8 cellular contexts compared by ENCODE assay signal in genomic region chr12:69985656-69986055, GRCh38.
DNase-seq lines count a peak whose midpoint lies in the region; ATAC-seq, FAIRE-seq and TF ChIP-seq lines count a peak whose summit lies in the region.

No MANE protein-coding gene starts in this region.

- no peak overlapping the region for H3K4me3 ChIP-seq in GM12875 (ENCODE audit: low read depth, low read length)
- H3K4me3 ChIP-seq in Loucy (ENCODE audit: low read length, poor library complexity, severe bottlenecking) = no peak overlapping the region
- H3K4me3 ChIP-seq in effector memory CD4-positive, alpha-beta T cell (ENCODE audit: insufficient read depth, low read depth, low read length, poor library complexity, severe bottlenecking) = no peak overlapping the region

- TF ChIP-seq CTCF in GM12875 (IDR thresholded peaks at IDR 0.05; ENCODE audit: borderline replicate concordance, insufficient read depth, low read depth, low read length) (peak; percentile 74), Loucy (conservative IDR thresholded peaks at IDR 0.05; ENCODE audit: low read length) (peak; percentile 70), D721Med (IDR thresholded peaks at IDR 0.05; ENCODE audit: insufficient read depth, missing control alignments) (no peak)

- DNase-seq in glomerular visceral epithelial cell (ENCODE audit: extremely low spot score) = peak; percentile 11
- no peak for DNase-seq in effector memory CD4-positive, alpha-beta T cell
- DNase-seq in NCI-H187 (lab: John Stamatoyannopoulos, UW) = no peak
- DNase-seq in central memory CD4-positive, alpha-beta T cell = no peak
- DNase-seq in D721Med (ENCODE audit: insufficient read length, low spot score) = no peak

- no peak overlapping the region for H3K9ac ChIP-seq in Loucy (ENCODE audit: low read depth, low read length, poor library complexity, severe bottlenecking)

- no peaks in the 10 kb centered on the region for H3K4me1 ChIP-seq in Loucy (ENCODE audit: insufficient read depth, low read length, poor library complexity, severe bottlenecking)
- H3K4me1 ChIP-seq in effector memory CD4-positive, alpha-beta T cell (ENCODE audit: control insufficient read depth, insufficient read depth, low read length, poor library complexity, severe bottlenecking) = no peaks in the 10 kb centered on the region

- H3K79me2 ChIP-seq in Loucy (ENCODE audit: insufficient read depth, low read length) = no peaks in the 10 kb centered on the region

- no peaks in the 10 kb centered on the region for H3K27me3 ChIP-seq in Loucy (ENCODE audit: insufficient read depth, low read length, poor library complexity, severe bottlenecking)
- H3K27me3 ChIP-seq in effector memory CD4-positive, alpha-beta T cell (replicated peaks; ENCODE audit: control insufficient read depth, insufficient read depth, low read length, poor library complexity, severe bottlenecking) = no peaks in the 10 kb centered on the region

- ATAC-seq in GM21723 (IDR thresholded peaks at IDR 0.05; ENCODE audit: unreplicated experiment) = peak; percentile 89

- no peaks in the 10 kb centered on the region for H3K36me3 ChIP-seq in Loucy (ENCODE audit: insufficient read depth, low read length)
- no peaks in the 10 kb centered on the region for H3K36me3 ChIP-seq in effector memory CD4-positive, alpha-beta T cell (ENCODE audit: control insufficient read depth, insufficient read depth, low read length)

- no peaks in the 10 kb centered on the region for H3K9me3 ChIP-seq in Loucy (ENCODE audit: insufficient read depth, low read depth, low read length)
- no peaks in the 10 kb centered on the region for H3K9me3 ChIP-seq in effector memory CD4-positive, alpha-beta T cell (ENCODE audit: control insufficient read depth, low read length)

- H3K27ac ChIP-seq in effector memory CD4-positive, alpha-beta T cell (ENCODE audit: insufficient read depth, low read length, poor library complexity, severe bottlenecking) = no peak overlapping the region

- H3K9me2 ChIP-seq in Loucy (replicated peaks; ENCODE audit: low read depth, low read length) = no peaks in the 10 kb centered on the region

- H3K4me2 ChIP-seq in Loucy (ENCODE audit: low read depth, low read length, poor library complexity, severe bottlenecking) = no peak overlapping the region

- no peaks in the 10 kb centered on the region for H4K20me1 ChIP-seq in Loucy (ENCODE audit: insufficient read depth, low read length, poor library complexity, severe bottlenecking)

- no peak overlapping the region for H2AFZ ChIP-seq in Loucy (ENCODE audit: low read length)

- no peaks in the 10 kb centered on the region for H3F3A ChIP-seq in Loucy (ENCODE audit: low read depth)

- no peak for FAIRE-seq in D721Med (lab: Jason Lieb, UNC)
